ENCODE assay signal across 14 cellular contexts in the genomic region with DNA sequence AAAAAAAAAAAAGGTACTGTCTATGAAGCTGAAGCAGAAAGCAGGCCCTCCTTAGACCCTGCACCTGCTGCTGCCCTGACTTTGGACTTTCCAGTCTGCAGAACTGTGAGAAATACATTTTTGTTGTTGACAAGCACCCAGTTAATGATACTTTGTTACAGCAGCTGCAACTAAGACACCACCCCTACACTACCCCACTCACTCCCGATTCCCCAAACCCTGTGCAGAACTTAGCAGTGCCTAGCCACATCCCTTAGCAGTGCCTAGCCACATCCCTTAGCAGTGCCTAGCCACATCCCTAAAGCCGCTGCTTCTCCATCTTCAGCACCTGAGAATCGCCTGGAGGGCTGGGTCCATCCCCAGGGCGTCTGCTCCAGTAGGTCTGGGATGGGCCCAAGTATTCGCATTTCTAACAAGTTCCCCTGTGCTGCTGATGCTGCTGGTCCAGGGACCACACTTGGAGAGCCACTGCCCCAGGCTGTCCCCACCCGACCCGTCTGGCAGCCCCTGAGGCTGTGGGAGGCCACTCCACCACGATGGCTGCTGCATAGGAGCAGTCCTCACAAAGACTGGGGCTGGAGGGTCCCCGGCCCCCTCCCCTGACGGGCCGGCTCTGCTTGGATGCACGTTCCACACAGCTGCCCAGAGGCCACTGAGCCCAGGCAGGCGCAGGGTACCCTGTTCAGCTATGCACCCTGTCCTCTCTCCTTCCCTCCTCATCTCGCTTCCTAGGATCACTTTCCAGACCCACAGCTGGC.
"Had no signal": no experiment of that assay in that cellular context is flagged by ENCODE, and none has a peak within 500 bp of the region (broad histone marks: within the 10 kb centered on the region; RNA-seq: fewer than 3 reads in every experiment).

No MANE protein-coding gene starts in this region.

- H3K36me3 ChIP-seq: stomach, thoracic aorta had no signal

- H3K9me3 ChIP-seq: body of pancreas, stomach, thoracic aorta had no signal

- DNase-seq: activated CD4-positive, alpha-beta T cell treated with anti-CD3 and anti-CD28 coated beads for 4 hours; activated T-cell treated with anti-CD3 and anti-CD28 coated beads for 4 hours; body of pancreas; cortex of kidney; effector memory CD8-positive, alpha-beta T cell; natural killer cell; stimulated activated CD4-positive, alpha-beta T cell treated with anti-CD3 and anti-CD28 coated beads, Interleukin-4, amount 100 ng/mL, for 1 hour; stimulated activated CD8-positive, alpha-beta memory T cell treated with anti-CD3 and anti-CD28 coated beads, Interleukin-4, amount 100 ng/mL, for 48 hours; stomach had no signal

- H3K4me1 Mint-ChIP-seq: activated T-helper 17 cell treated with anti-CD3 and anti-CD28 coated beads, Interleukin-2, amount 50 U/mL, for 72 hours; central memory CD8-positive, alpha-beta T cell; natural killer cell had no signal

- ATAC-seq: activated T-helper 17 cell treated with anti-CD3 and anti-CD28 coated beads, Interleukin-2, amount 50 U/mL, for 72 hours; body of pancreas; effector memory CD8-positive, alpha-beta T cell; natural killer cell had no signal

- H3K36me3 Mint-ChIP-seq: activated naive CD4-positive, alpha-beta T cell treated with anti-CD3 and anti-CD28 coated beads, Interleukin-2, amount 50 U/mL, for 24 hours; natural killer cell had no signal

- H3K27ac Mint-ChIP-seq: activated naive CD4-positive, alpha-beta T cell treated with anti-CD3 and anti-CD28 coated beads, Interleukin-2, amount 50 U/mL, for 24 hours; activated T-helper 17 cell treated with anti-CD3 and anti-CD28 coated beads, Interleukin-2, amount 50 U/mL, for 72 hours; effector memory CD8-positive, alpha-beta T cell; natural killer cell had no signal

- H3K4me2 ChIP-seq: hepatocyte had no signal

- H3K27me3 Mint-ChIP-seq: activated naive CD4-positive, alpha-beta T cell treated with anti-CD3 and anti-CD28 coated beads, Interleukin-2, amount 50 U/mL, for 24 hours had no signal

- H3K4me3 Mint-ChIP-seq: activated naive CD4-positive, alpha-beta T cell treated with anti-CD3 and anti-CD28 coated beads, Interleukin-2, amount 50 U/mL, for 24 hours; activated T-helper 17 cell treated with anti-CD3 and anti-CD28 coated beads, Interleukin-2, amount 50 U/mL, for 72 hours; central memory CD8-positive, alpha-beta T cell; effector memory CD8-positive, alpha-beta T cell; natural killer cell had no signal

- H3K9me3 Mint-ChIP-seq: activated naive CD4-positive, alpha-beta T cell treated with anti-CD3 and anti-CD28 coated beads, Interleukin-2, amount 50 U/mL, for 24 hours; activated T-helper 17 cell treated with anti-CD3 and anti-CD28 coated beads, Interleukin-2, amount 50 U/mL, for 72 hours; central memory CD8-positive, alpha-beta T cell; effector memory CD8-positive, alpha-beta T cell; natural killer cell had no signal

- H3K27ac ChIP-seq: body of pancreas, hepatocyte, stomach, thoracic aorta had no signal

- H2AFZ ChIP-seq: hepatocyte had no signal

- H3K4me3 ChIP-seq: body of pancreas, hepatocyte, stomach, thoracic aorta had no signal

- H3K27me3 ChIP-seq: body of pancreas, hepatocyte, stomach had no signal

- H3K79me2 ChIP-seq: hepatocyte had no signal
